Comparison of ENCODE assay signal across 18 cellular contexts in the genomic region with DNA sequence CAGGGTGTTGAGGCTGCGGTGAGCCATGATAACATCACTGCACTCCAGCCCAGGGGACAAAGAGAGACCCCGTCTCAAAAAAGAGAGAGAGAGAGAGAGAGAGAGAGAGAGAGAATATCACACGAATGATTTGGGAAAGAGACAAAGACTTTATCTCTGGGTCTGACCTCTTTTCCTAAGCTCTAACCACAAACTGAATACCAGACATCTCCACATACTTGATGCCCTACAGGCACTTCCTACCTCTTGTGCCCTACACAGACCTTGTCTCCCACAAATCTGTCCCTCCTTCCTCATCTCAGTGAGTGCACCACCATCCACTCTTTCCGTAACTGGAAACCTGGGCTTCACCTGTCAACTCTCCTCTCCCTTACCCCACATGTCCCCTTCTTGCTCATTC. TPM values are rescaled to one million over a fixed set of nuclear protein-coding genes. Genes with fewer than 3 reads are reported as not detected.
A peak's percentile ranks its signal among the peaks of the same experiment; 100 is the strongest.
DNase-seq lines count a peak whose midpoint lies in the region; ATAC-seq, FAIRE-seq and TF ChIP-seq lines count a peak whose summit lies in the region.
"Had no signal": no experiment of that assay in that cellular context is flagged by ENCODE, and none has a peak within 500 bp of the region (broad histone marks: within the 10 kb centered on the region; RNA-seq: fewer than 3 reads in every experiment).

No MANE protein-coding gene starts in this region.

- H3K4me1 ChIP-seq in astrocyte (ENCODE audit: insufficient read depth, low read length) (no peaks in the 10 kb centered on the region), GM23338 (ENCODE audit: insufficient read depth) (no peaks in the 10 kb centered on the region; the same call in 1 of the 2 replicates)

- peak overlapping the region; percentile 0 for H3K27ac Mint-ChIP-seq in activated CD4-positive, alpha-beta T cell treated with anti-CD3 and anti-CD28 coated beads, Interleukin-2, amount 10 ng/mL, durations not matched to agents 7 days and 5 days
- H3K27ac Mint-ChIP-seq in astrocyte (ENCODE audit: unreplicated experiment) (peak overlapping the region; percentile 85), osteocyte (ENCODE audit: unreplicated experiment) (peak overlapping the region; percentile 21), GM23338 (no peak overlapping the region; the same call in 1 of the 2 replicates)
- H3K27ac Mint-ChIP-seq: CD8-positive, alpha-beta T cell had no signal

- no peak overlapping the region for H3K4me3 Mint-ChIP-seq in activated CD4-positive, alpha-beta T cell treated with anti-CD3 and anti-CD28 coated beads, Interleukin-2, amount 10 ng/mL, durations not matched to agents 7 days and 5 days
- H3K4me3 Mint-ChIP-seq in astrocyte (ENCODE audit: unreplicated experiment) (peak overlapping the region; percentile 9), osteocyte (ENCODE audit: unreplicated experiment) (no peak overlapping the region), GM23338 (no peak overlapping the region)
- H3K4me3 Mint-ChIP-seq: CD14-positive monocyte; CD8-positive, alpha-beta T cell had no signal

- H3K79me2 ChIP-seq in astrocyte (ENCODE audit: insufficient read depth, low read length) (no peaks in the 10 kb centered on the region), GM23338 (replicated peaks; ENCODE audit: insufficient read depth) (no peaks in the 10 kb centered on the region)

- peaks cover 24% of the 10 kb centered on the region for H3K36me3 Mint-ChIP-seq in activated CD4-positive, alpha-beta T cell treated with anti-CD3 and anti-CD28 coated beads, Interleukin-2, amount 10 ng/mL, durations not matched to agents 7 days and 5 days (ENCODE audit: low read depth)
- H3K36me3 Mint-ChIP-seq in astrocyte (ENCODE audit: low read depth, unreplicated experiment) (peaks cover 24% of the 10 kb centered on the region), osteocyte (ENCODE audit: unreplicated experiment) (peaks cover 38% of the 10 kb centered on the region), GM23338 (ENCODE audit: low read depth) (peaks cover 12% of the 10 kb centered on the region)

- H4K20me1 ChIP-seq in astrocyte (ENCODE audit: insufficient read depth, low read length): no peaks in the 10 kb centered on the region
- H4K20me1 ChIP-seq in GM23338 (replicated peaks; ENCODE audit: insufficient read depth): no peaks in the 10 kb centered on the region

- TF ChIP-seq CTCF in astrocyte (IDR thresholded peaks at IDR 0.05; ENCODE audit: insufficient read depth, low read depth, low read length) (no peak), osteocyte (IDR thresholded peaks at IDR 0.05) (no peak), GM23338 (conservative IDR thresholded peaks at IDR 0.05; ENCODE audit: low read depth in 2 of 2) (no peak)

- no peaks in the 10 kb centered on the region for H3K9me3 ChIP-seq in astrocyte (ENCODE audit: insufficient read depth, low read depth, low read length)

- H3K27me3 ChIP-seq in astrocyte (ENCODE audit: insufficient read depth, low read length): no peaks in the 10 kb centered on the region
- no peaks in the 10 kb centered on the region for H3K27me3 ChIP-seq in GM23338 (ENCODE audit: insufficient read depth)

- H3K27ac ChIP-seq in astrocyte (ENCODE audit: low read depth, low read length) (no peak overlapping the region), GM23338 (ENCODE audit: low read depth) (no peak overlapping the region)
- H3K27ac ChIP-seq: 22Rv1, HL-60 had no signal

- no peak overlapping the region for H3K4me2 ChIP-seq in astrocyte (ENCODE audit: low read length)
- no peak overlapping the region for H3K4me2 ChIP-seq in GM23338

- no peak overlapping the region for H3K4me3 ChIP-seq in astrocyte (ENCODE audit: insufficient read depth, low read depth, low read length)
- no peak overlapping the region for H3K4me3 ChIP-seq in GM23338

- no peaks in the 10 kb centered on the region for H3K27me3 Mint-ChIP-seq in activated CD4-positive, alpha-beta T cell treated with anti-CD3 and anti-CD28 coated beads, Interleukin-2, amount 10 ng/mL, durations not matched to agents 7 days and 5 days
- H3K27me3 Mint-ChIP-seq in astrocyte (ENCODE audit: low read depth, unreplicated experiment) (no peaks in the 10 kb centered on the region), osteocyte (ENCODE audit: unreplicated experiment) (no peaks in the 10 kb centered on the region), GM23338 (ENCODE audit: insufficient read depth, low read depth, poor library complexity) (no peaks in the 10 kb centered on the region)

- no peak overlapping the region for H2AFZ ChIP-seq in astrocyte (ENCODE audit: low read depth, low read length)
- no peak overlapping the region for H2AFZ ChIP-seq in GM23338

- peaks cover 9% of the 10 kb centered on the region for H3K36me3 ChIP-seq in astrocyte (ENCODE audit: insufficient read depth, low read length)
- H3K36me3 ChIP-seq in GM23338 (ENCODE audit: insufficient read depth): peaks cover 6% of the 10 kb centered on the region; the same call in 1 of the 2 replicates

- no peaks in the 10 kb centered on the region for H3K4me1 Mint-ChIP-seq in activated CD4-positive, alpha-beta T cell treated with anti-CD3 and anti-CD28 coated beads, Interleukin-2, amount 10 ng/mL, durations not matched to agents 7 days and 5 days
- peaks cover 18% of the 10 kb centered on the region for H3K4me1 Mint-ChIP-seq in astrocyte (ENCODE audit: low read depth, unreplicated experiment)
- H3K4me1 Mint-ChIP-seq in osteocyte (ENCODE audit: unreplicated experiment): peaks cover 3% of the 10 kb centered on the region
- H3K4me1 Mint-ChIP-seq in GM23338: no peaks in the 10 kb centered on the region
- H3K4me1 Mint-ChIP-seq: CD14-positive monocyte had no signal

- H3K9ac ChIP-seq in astrocyte (ENCODE audit: low read length): no peak overlapping the region

- no peaks in the 10 kb centered on the region for H3K9me2 ChIP-seq in GM23338 (ENCODE audit: insufficient read depth)

- H3K9me3 Mint-ChIP-seq in activated CD4-positive, alpha-beta T cell treated with anti-CD3 and anti-CD28 coated beads, Interleukin-2, amount 10 ng/mL, durations not matched to agents 7 days and 5 days: no peaks in the 10 kb centered on the region
- no peaks in the 10 kb centered on the region for H3K9me3 Mint-ChIP-seq in astrocyte (ENCODE audit: unreplicated experiment)
- no peaks in the 10 kb centered on the region for H3K9me3 Mint-ChIP-seq in osteocyte (ENCODE audit: unreplicated experiment)
- no peaks in the 10 kb centered on the region for H3K9me3 Mint-ChIP-seq in GM23338
- H3K9me3 Mint-ChIP-seq: CD14-positive monocyte; CD8-positive, alpha-beta T cell had no signal

- POLR2A ChIA-PET in activated CD4-positive, alpha-beta T cell treated with anti-CD3 and anti-CD28 coated beads, Interleukin-2, amount 10 ng/mL, durations not matched to agents 7 days and 5 days (lab: Charles Lee): no interaction called here

- CTCF ChIA-PET in activated CD4-positive, alpha-beta T cell treated with anti-CD3 and anti-CD28 coated beads, Interleukin-2, amount 10 ng/mL, durations not matched to agents 7 days and 5 days (lab: Charles Lee): interaction anchor here (1.4 kb wide), 1 partner anchor 9 kb away, joined by 4 read pairs; no protein-coding TSS in a partner anchor

- H3F3A ChIP-seq in GM23338 (replicated peaks; ENCODE audit: low read depth): no peaks in the 10 kb centered on the region

- no peak for FAIRE-seq in astrocyte (lab: Jason Lieb, UNC)
- FAIRE-seq: D721Med had no signal

- DNase-seq in activated CD4-positive, alpha-beta T cell treated with anti-CD3 and anti-CD28 coated beads, Interleukin-2, amount 10 ng/mL, durations not matched to agents 7 days and 5 days: no peak
- DNase-seq in activated CD4-positive, alpha-beta T cell treated with anti-CD3 and anti-CD28 coated beads, Interleukin-2, amount 50 U/mL, for 48 hours: no peak
- DNase-seq in NCI-H226 (peak; percentile 25), astrocyte (ENCODE audit: low read depth) (no peak), osteocyte (ENCODE audit: extremely low spot score, unreplicated experiment) (no peak), SHP77 (lab: John Stamatoyannopoulos, UW) (no peak), GM23338 (ENCODE audit: low spot score) (no peak)
- DNase-seq in activated CD8-positive, alpha-beta memory T cell treated with anti-CD3 and anti-CD28 coated beads, Interleukin-2, amount 50 U/mL, for 48 hours: no peak
- DNase-seq: CD8-positive, alpha-beta T cell; COR-L47; DMS153; DND-41; GF-D8; HCEC 1CT had no signal

- no peak for ATAC-seq in GM23338
- ATAC-seq: CD8-positive, alpha-beta T cell had no signal

TF ChIP-seq in GM23338, 12 proteins besides CTCF, POLR2A, EP300 and RAD21:
- no peak for TF ChIP-seq EZH2 (IDR thresholded peaks at IDR 0.05; ENCODE audit: low read depth, unreplicated experiment)

RNA-seq across cellular contexts. Expression of a gene that starts 27.0 kb away (rescaled TPM):
- total RNA-seq in activated CD4-positive, alpha-beta T cell treated with anti-CD3 and anti-CD28 coated beads, Interleukin-2, amount 10 ng/mL, durations not matched to agents 7 days and 5 days: under 1 TPM; 0.92 to 0.94 TPM
- total RNA-seq in astrocyte: 0.65 and 0.89 TPM in 2 replicates
- 1.4 TPM in 2 replicates for total RNA-seq in osteocyte
- total RNA-seq in GM23338 (2014; rRNA removed; shearing (Covaris generic)): 0.63 and 0.74 TPM in 2 replicates
- polyA plus RNA-seq in GM23338 (2016; fragmentation: Nextera tagmentation; extraction: Ambion mirVana): 0.52 and 0.74 TPM in 2 replicates
